Comparison of ENCODE assay signal across 8 cellular contexts in genomic region chr7:156592124-156592884, GRCh38.
"Had no signal": no experiment of that assay in that cellular context is flagged by ENCODE, and none has a peak within 500 bp of the region (broad histone marks: within the 10 kb centered on the region; RNA-seq: fewer than 3 reads in every experiment).

No MANE protein-coding gene starts in this region.

- H3K4me1 Mint-ChIP-seq: IgD-negative memory B cell had no signal

- H2AFZ ChIP-seq: GM23248 had no signal

- H3K4me1 ChIP-seq: HAP-1 had no signal

- FAIRE-seq: HTR-8/SVneo had no signal

- H3K27me3 Mint-ChIP-seq: IgD-negative memory B cell had no signal

- H3K27ac ChIP-seq: GM23248 had no signal

- H3K36me3 ChIP-seq: HAP-1 had no signal

- DNase-seq: GM23248, GOT3, H7, KBM-7 had no signal

- H3K9ac ChIP-seq: GM23248 had no signal

- H3K27ac Mint-ChIP-seq: IgD-negative memory B cell had no signal

- H3K4me3 ChIP-seq: GM23248, HAP-1 had no signal

- H3K9me3 ChIP-seq: HAP-1 had no signal

- ATAC-seq: HCT116 had no signal
